ENCODE assay signal across 31 cellular contexts in genomic region chr2:156489750-156490466, GRCh38. TPM values are rescaled to one million over a fixed set of nuclear protein-coding genes. Genes with fewer than 3 reads are reported as not detected.
DNase-seq lines count a peak whose midpoint lies in the region; ATAC-seq, FAIRE-seq and TF ChIP-seq lines count a peak whose summit lies in the region.
"Had no signal": no experiment of that assay in that cellular context is flagged by ENCODE, and none has a peak within 500 bp of the region (broad histone marks: within the 10 kb centered on the region; RNA-seq: fewer than 3 reads in every experiment).

No MANE protein-coding gene starts in this region.

- no peak overlapping the region for H3K4me3 Mint-ChIP-seq in activated CD4-positive, alpha-beta memory T cell treated with anti-CD3 and anti-CD28 coated beads, Interleukin-2, amount 10 ng/mL, durations not matched to agents 7 days and 5 days
- H3K4me3 Mint-ChIP-seq: activated CD4-positive, alpha-beta T cell treated with anti-CD3 and anti-CD28 coated beads, Interleukin-2, amount 10 ng/mL, durations not matched to agents 7 days and 5 days had no signal

- H3K27ac Mint-ChIP-seq in activated CD4-positive, alpha-beta memory T cell treated with anti-CD3 and anti-CD28 coated beads, Interleukin-2, amount 10 ng/mL, durations not matched to agents 7 days and 5 days: peak overlapping the region; percentile 33
- H3K27ac Mint-ChIP-seq: activated CD4-positive, alpha-beta T cell treated with anti-CD3 and anti-CD28 coated beads, Interleukin-2, amount 10 ng/mL, durations not matched to agents 7 days and 5 days had no signal

- H3K27me3 Mint-ChIP-seq in activated CD4-positive, alpha-beta memory T cell treated with anti-CD3 and anti-CD28 coated beads, Interleukin-2, amount 10 ng/mL, durations not matched to agents 7 days and 5 days: no peaks in the 10 kb centered on the region
- H3K27me3 Mint-ChIP-seq: activated CD4-positive, alpha-beta T cell treated with anti-CD3 and anti-CD28 coated beads, Interleukin-2, amount 10 ng/mL, durations not matched to agents 7 days and 5 days; CD4-positive, CD25-positive, alpha-beta regulatory T cell had no signal

- peaks cover 8% of the 10 kb centered on the region for H3K36me3 Mint-ChIP-seq in activated CD4-positive, alpha-beta memory T cell treated with anti-CD3 and anti-CD28 coated beads, Interleukin-2, amount 10 ng/mL, durations not matched to agents 7 days and 5 days (ENCODE audit: low read depth)

- H3K4me1 ChIP-seq in foreskin keratinocyte: peaks cover 17% of the 10 kb centered on the region
- H3K4me1 ChIP-seq: colonic mucosa, vagina had no signal

- peak; percentile 59 to 62 for ATAC-seq in activated CD4-positive, CD25-positive, alpha-beta regulatory T cell treated with anti-CD3 and anti-CD28 coated beads, Interleukin-2, amount 50 U/mL, for 24 hours
- ATAC-seq in foreskin keratinocyte: peak; percentile 38
- no peak for ATAC-seq in HG03039 (IDR thresholded peaks at IDR 0.05; ENCODE audit: unreplicated experiment)
- ATAC-seq: left ventricle myocardium superior had no signal

- H3K27me3 ChIP-seq in foreskin keratinocyte: no peaks in the 10 kb centered on the region
- H3K27me3 ChIP-seq: cardiac muscle cell, colonic mucosa, hepatocyte, MG63, thyroid gland, vagina had no signal

- peaks cover 47% of the 10 kb centered on the region for H3K4me1 Mint-ChIP-seq in activated CD4-positive, alpha-beta memory T cell treated with anti-CD3 and anti-CD28 coated beads, Interleukin-2, amount 10 ng/mL, durations not matched to agents 7 days and 5 days

- H3K9me3 Mint-ChIP-seq in activated CD4-positive, alpha-beta memory T cell treated with anti-CD3 and anti-CD28 coated beads, Interleukin-2, amount 10 ng/mL, durations not matched to agents 7 days and 5 days: no peaks in the 10 kb centered on the region

- POLR2A ChIA-PET in activated CD4-positive, alpha-beta memory T cell treated with anti-CD3 and anti-CD28 coated beads, Interleukin-2, amount 10 ng/mL, durations not matched to agents 7 days and 5 days (lab: Charles Lee): interaction anchor here (1.0 to 1.1 kb wide), 2 partner anchors 9 to 53 kb away, joined by 4 read pairs; no protein-coding TSS in a partner anchor

- no peak for TF ChIP-seq CTCF in foreskin keratinocyte (conservative IDR thresholded peaks at IDR 0.05)

- peak; percentile 32 for FAIRE-seq in A204.1 (lab: Jason Lieb, UNC)

- no peak for DNase-seq in activated CD4-positive, CD25-positive, alpha-beta regulatory T cell (lab: John Stamatoyannopoulos, UW)
- no peak for DNase-seq in activated CD4-positive, alpha-beta memory T cell treated with anti-CD3 and anti-CD28 coated beads, Interleukin-2, amount 10 ng/mL, durations not matched to agents 7 days and 5 days
- DNase-seq in foreskin keratinocyte (no peak), Ammon's horn (ENCODE audit: low spot score) (no peak), posterior cingulate gyrus (no peak)
- DNase-seq: activated CD4-positive, alpha-beta T cell treated with anti-CD3 and anti-CD28 coated beads, Interleukin-2, amount 10 ng/mL, durations not matched to agents 7 days and 5 days; aorta; colonic mucosa; DND-41; effector memory CD4-positive, alpha-beta T cell; erythroblast; HCEC 1CT; KBM-7; left ventricle myocardium superior; MG63; NCI-H1417; NCI-H2029 treated with DMSO at 0.1 percent for 48 hours; NCI-H2227 treated with DMSO at 0.1 percent for 48 hours; NCI-H748 treated with DMSO at 0.1 percent for 48 hours; nucleus accumbens; RPMI8226; stimulated activated naive CD4-positive, alpha-beta T cell treated with Interleukin-2 at 50 U/mL for 16 hours; thyroid gland had no signal

- no peak overlapping the region for H3K27ac ChIP-seq in foreskin keratinocyte
- H3K27ac ChIP-seq: 22Rv1, cardiac muscle cell, colonic mucosa, hepatocyte, thyroid gland, vagina had no signal

- intact Hi-C loops in posterior cingulate gyrus (cut with DNase I): no loop called here

- CTCF ChIA-PET in activated CD4-positive, alpha-beta memory T cell treated with anti-CD3 and anti-CD28 coated beads, Interleukin-2, amount 10 ng/mL, durations not matched to agents 7 days and 5 days (lab: Charles Lee): no interaction called here

RNA-seq across cellular contexts. Expression of gene GPD2, which starts 53.7 kb away (rescaled TPM):
- 10 to 100 TPM; 20.5 to 27.3 TPM for total RNA-seq in activated CD4-positive, alpha-beta memory T cell treated with anti-CD3 and anti-CD28 coated beads, Interleukin-2, amount 10 ng/mL, durations not matched to agents 7 days and 5 days
- 55.8 and 66.5 TPM in 2 replicates for total RNA-seq in foreskin keratinocyte
- 7.4 and 11.6 TPM in 2 replicates for polyA plus RNA-seq in foreskin keratinocyte
